8 cellular contexts compared by ENCODE assay signal in the genomic region with DNA sequence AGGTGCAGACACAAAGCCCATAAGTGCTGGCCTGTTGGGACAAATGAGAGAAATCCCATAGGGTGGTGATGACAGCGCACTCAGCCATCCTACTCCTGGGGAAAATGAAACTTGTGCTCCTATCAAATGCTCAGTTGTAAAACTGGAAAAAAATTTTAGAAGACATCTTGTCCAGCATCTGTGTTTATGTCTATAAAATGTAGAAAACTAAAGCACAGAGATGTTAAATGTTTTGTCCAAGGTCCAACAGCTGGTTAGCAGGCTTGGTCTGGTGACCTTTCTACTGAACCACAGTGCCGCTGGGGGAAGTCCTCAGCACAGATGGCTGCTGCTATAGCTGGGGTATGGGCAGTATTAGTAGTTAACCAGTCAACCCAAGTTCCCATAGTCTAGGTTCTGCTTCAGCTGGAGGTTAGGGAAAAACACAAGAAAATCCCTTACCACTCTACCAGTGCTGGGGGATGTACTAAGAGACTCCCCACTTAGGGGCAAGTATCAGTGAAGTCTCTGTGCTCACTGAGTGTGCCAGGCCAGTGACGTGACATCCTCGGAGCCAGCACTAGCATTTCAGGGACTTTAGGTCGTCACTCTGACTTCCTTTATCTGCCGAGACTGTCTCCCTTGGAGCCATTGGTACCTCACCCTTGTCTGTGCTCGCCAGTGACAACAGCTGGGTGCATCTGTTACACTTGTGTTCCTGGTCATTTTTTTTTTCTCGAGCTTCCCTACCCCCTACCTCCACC. TPM values are rescaled to one million over a fixed set of nuclear protein-coding genes. Genes with fewer than 3 reads are reported as not detected.
DNase-seq lines count a peak whose midpoint lies in the region; ATAC-seq lines count a peak whose summit lies in the region.

No MANE protein-coding gene starts in this region.

- peaks cover 13 to 44% of the 10 kb centered on the region in 2 donors for H3K27me3 Mint-ChIP-seq in natural killer cell treated with Interleukin-12 subunit alpha and Interleukin-12 subunit beta and Interleukin-15 and Interleukin-18, amount 100 ng/mL, for 72 hours

- DNase-seq in NAMALWA (ENCODE audit: low spot score) (peak; percentile 63), NCI-H748 (lab: John Stamatoyannopoulos, UW; ENCODE audit: unreplicated experiment) (no peak), HK-2 (ENCODE audit: unreplicated experiment) (no peak), NCI-H1417 (lab: John Stamatoyannopoulos, UW) (no peak), cortex of kidney (lab: John Stamatoyannopoulos, UW) (no peak)
- DNase-seq in natural killer cell treated with Interleukin-12 subunit alpha and Interleukin-12 subunit beta and Interleukin-15 and Interleukin-18, amount 100 ng/mL, for 72 hours (ENCODE audit: low spot score) = no peak

- peak overlapping the region; percentile 79 for H3K4me3 Mint-ChIP-seq in natural killer cell treated with Interleukin-12 subunit alpha and Interleukin-12 subunit beta and Interleukin-15 and Interleukin-18, amount 100 ng/mL, for 72 hours

- H3K27ac Mint-ChIP-seq in natural killer cell treated with Interleukin-12 subunit alpha and Interleukin-12 subunit beta and Interleukin-15 and Interleukin-18, amount 100 ng/mL, for 72 hours = peak overlapping the region in 1 of 2 donors; percentile 83

- peaks cover 10 to 46% of the 10 kb centered on the region in 2 donors for H3K4me1 Mint-ChIP-seq in natural killer cell treated with Interleukin-12 subunit alpha and Interleukin-12 subunit beta and Interleukin-15 and Interleukin-18, amount 100 ng/mL, for 72 hours (ENCODE audit: low read depth in 2 of 2)

- H3K9me3 Mint-ChIP-seq in natural killer cell treated with Interleukin-12 subunit alpha and Interleukin-12 subunit beta and Interleukin-15 and Interleukin-18, amount 100 ng/mL, for 72 hours = no peaks in the 10 kb centered on the region

- ATAC-seq in GM18870 (IDR thresholded peaks at IDR 0.05; ENCODE audit: unreplicated experiment) (peak; percentile 72), GM21825 (IDR thresholded peaks at IDR 0.05; ENCODE audit: unreplicated experiment) (peak; percentile 66)
- peak in 1 of 2 donors; percentile 29 for ATAC-seq in natural killer cell treated with Interleukin-12 subunit alpha and Interleukin-12 subunit beta and Interleukin-15 and Interleukin-18, amount 100 ng/mL, for 72 hours

- no peaks in the 10 kb centered on the region for H3K36me3 Mint-ChIP-seq in natural killer cell treated with Interleukin-12 subunit alpha and Interleukin-12 subunit beta and Interleukin-15 and Interleukin-18, amount 100 ng/mL, for 72 hours

RNA-seq across cellular contexts. Expression of gene TSPAN33, which starts 1.9 kb away (rescaled TPM):
- 10 to 100 TPM; 17.0 to 74.0 TPM for total RNA-seq in natural killer cell treated with Interleukin-12 subunit alpha and Interleukin-12 subunit beta and Interleukin-15 and Interleukin-18, amount 100 ng/mL, for 72 hours

RNA-seq across cellular contexts. Expression of gene SMO, which starts 42.0 kb away (rescaled TPM):
- total RNA-seq in natural killer cell treated with Interleukin-12 subunit alpha and Interleukin-12 subunit beta and Interleukin-15 and Interleukin-18, amount 100 ng/mL, for 72 hours = under 1 TPM; 0.39 to 0.69 TPM
